1 cellular context compared by ENCODE assay signal in genomic region chr18:23141022-23141999, GRCh38.
TF ChIP-seq lines count a peak whose summit lies in the region.

No MANE protein-coding gene starts in this region.

TF ChIP-seq in HEK293, 187 proteins besides CTCF, POLR2A, EP300 and RAD21 (continued from another document):
- no peak for TF ChIP-seq ZNF146 (tag by site-specific recombination; IDR thresholded peaks at IDR 0.05)
- no peak for TF ChIP-seq BCL11A (tag by site-specific recombination; IDR thresholded peaks at IDR 0.05; ENCODE audit: low read depth)
- no peak for TF ChIP-seq SCRT1 (tag by site-specific recombination; IDR thresholded peaks at IDR 0.05; ENCODE audit: borderline replicate concordance)
- TF ChIP-seq KLF17 (tag by site-specific recombination; IDR thresholded peaks at IDR 0.05) = no peak
- TF ChIP-seq ZNF639 (tag by site-specific recombination; IDR thresholded peaks at IDR 0.05) = no peak
- no peak for TF ChIP-seq KLF7 (tag by site-specific recombination; IDR thresholded peaks at IDR 0.05; ENCODE audit: borderline replicate concordance)
- TF ChIP-seq ZNF274 (IDR thresholded peaks at IDR 0.05; ENCODE audit: low read length) = no peak
- no peak for TF ChIP-seq ZNF274 (tag by site-specific recombination; IDR thresholded peaks at IDR 0.05; ENCODE audit: borderline replicate concordance)
- TF ChIP-seq ZNF433 (tag by site-specific recombination; IDR thresholded peaks at IDR 0.05; ENCODE audit: low read depth) = no peak
- TF ChIP-seq OSR2 (tag by site-specific recombination; IDR thresholded peaks at IDR 0.05) = 0 out of 2 replicates have a peak, but pooled peaks have one; percentile 14
- TF ChIP-seq KLF10 (tag by site-specific recombination; IDR thresholded peaks at IDR 0.05) = no peak
- TF ChIP-seq ZNF223 (tag by site-specific recombination; IDR thresholded peaks at IDR 0.05) = no peak
- TF ChIP-seq ZNF768 (tag by site-specific recombination; IDR thresholded peaks at IDR 0.05) = no peak
- TF ChIP-seq KLF9 (tag by site-specific recombination; IDR thresholded peaks at IDR 0.05; ENCODE audit: low read depth) = no peak
- TF ChIP-seq ZNF449 (tag by site-specific recombination; IDR thresholded peaks at IDR 0.05) = no peak
- TF ChIP-seq SP7 (tag by site-specific recombination; IDR thresholded peaks at IDR 0.05) = peak; percentile 31; the same call in 1 of the 2 replicates
- no peak for TF ChIP-seq ZNF580 (tag by site-specific recombination; IDR thresholded peaks at IDR 0.05)
- TF ChIP-seq BCL11B (tag by site-specific recombination; IDR thresholded peaks at IDR 0.05; ENCODE audit: low read depth) = no peak
- no peak for TF ChIP-seq ZNF350 (tag by site-specific recombination; IDR thresholded peaks at IDR 0.05)
- peak; percentile 39; the same call in 1 of the 2 replicates for TF ChIP-seq EGR2 (tag by site-specific recombination; IDR thresholded peaks at IDR 0.05; ENCODE audit: low read depth)
- peak; percentile 45; the same call in 1 of the 2 replicates for TF ChIP-seq FEZF1 (tag by site-specific recombination; IDR thresholded peaks at IDR 0.05)
- no peak for TF ChIP-seq ZNF423 (tag by site-specific recombination; IDR thresholded peaks at IDR 0.05)
- no peak for TF ChIP-seq ZNF239 (tag by site-specific recombination; IDR thresholded peaks at IDR 0.05)
- TF ChIP-seq ZNF133 (tag by site-specific recombination; IDR thresholded peaks at IDR 0.05) = 0 out of 2 replicates have a peak, but pooled peaks have one; percentile 51
- TF ChIP-seq GLIS1 (tag by site-specific recombination; IDR thresholded peaks at IDR 0.05) = no peak; the same call in 1 of the 2 replicates
- TF ChIP-seq ZFHX2 (tag by site-specific recombination; conservative IDR thresholded peaks at IDR 0.05) = peak; percentile 82
- TF ChIP-seq ZSCAN18 (tag by site-specific recombination; IDR thresholded peaks at IDR 0.05) = no peak
- TF ChIP-seq ZNF692 (tag by site-specific recombination; IDR thresholded peaks at IDR 0.05) = peak; percentile 29; the same call in 1 of the 2 replicates
- no peak for TF ChIP-seq ZNF707 (tag by site-specific recombination; IDR thresholded peaks at IDR 0.05)
- TF ChIP-seq ZNF416 (tag by site-specific recombination; IDR thresholded peaks at IDR 0.05) = no peak
- TF ChIP-seq ZSCAN30 (tag by site-specific recombination; IDR thresholded peaks at IDR 0.05) = 0 out of 2 replicates have a peak, but pooled peaks have one; percentile 2
- peak; percentile 59 for TF ChIP-seq ZBTB20 (tag by site-specific recombination; IDR thresholded peaks at IDR 0.05)
- TF ChIP-seq ZNF366 (tag by site-specific recombination; conservative IDR thresholded peaks at IDR 0.05) = no peak
TF ChIP-seq in HEK293: peak in this region for 11.
